1 cellular context compared by ENCODE assay signal in the genomic region with DNA sequence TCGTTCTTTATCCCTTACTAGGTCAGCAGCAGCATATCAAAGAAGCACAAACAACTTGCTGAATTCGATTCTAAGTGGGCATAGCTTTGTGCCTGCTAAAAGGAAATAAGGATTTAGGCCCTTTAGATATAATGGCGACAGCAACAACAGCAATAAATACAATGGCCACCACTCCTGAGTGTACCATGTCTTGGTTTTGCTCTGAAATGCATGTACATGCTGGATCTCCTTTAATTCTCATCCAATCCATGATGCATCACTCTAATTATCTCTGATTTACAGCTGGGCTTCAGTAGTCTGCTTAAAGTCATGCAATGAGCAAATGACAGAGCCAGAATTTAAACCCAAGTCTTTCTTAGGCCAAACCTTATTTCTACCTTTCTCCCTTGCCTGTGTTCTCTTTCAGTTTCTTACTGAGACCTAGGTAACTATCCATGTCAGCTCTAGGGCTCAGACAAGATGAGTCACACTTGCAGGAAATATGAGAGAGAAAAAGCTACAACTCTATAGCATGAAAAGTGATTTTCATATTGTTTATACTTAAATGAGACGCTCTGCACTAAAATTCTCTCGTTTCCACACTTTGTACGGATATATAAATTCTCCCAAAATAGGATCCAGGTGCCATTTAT.
TF ChIP-seq lines count a peak whose summit lies in the region.

No MANE protein-coding gene starts in this region.

TF ChIP-seq in HCT116, 20 proteins besides CTCF, POLR2A, EP300 and RAD21 (continued from another document):
- TF ChIP-seq ZBTB33 (IDR thresholded peaks at IDR 0.05; ENCODE audit: extremely low read depth, insufficient replicate concordance, low read length), result no peak
- no peak for TF ChIP-seq EZH2phosphoT487 (IDR thresholded peaks at IDR 0.05; ENCODE audit: borderline replicate concordance)
